In the genomic region with DNA sequence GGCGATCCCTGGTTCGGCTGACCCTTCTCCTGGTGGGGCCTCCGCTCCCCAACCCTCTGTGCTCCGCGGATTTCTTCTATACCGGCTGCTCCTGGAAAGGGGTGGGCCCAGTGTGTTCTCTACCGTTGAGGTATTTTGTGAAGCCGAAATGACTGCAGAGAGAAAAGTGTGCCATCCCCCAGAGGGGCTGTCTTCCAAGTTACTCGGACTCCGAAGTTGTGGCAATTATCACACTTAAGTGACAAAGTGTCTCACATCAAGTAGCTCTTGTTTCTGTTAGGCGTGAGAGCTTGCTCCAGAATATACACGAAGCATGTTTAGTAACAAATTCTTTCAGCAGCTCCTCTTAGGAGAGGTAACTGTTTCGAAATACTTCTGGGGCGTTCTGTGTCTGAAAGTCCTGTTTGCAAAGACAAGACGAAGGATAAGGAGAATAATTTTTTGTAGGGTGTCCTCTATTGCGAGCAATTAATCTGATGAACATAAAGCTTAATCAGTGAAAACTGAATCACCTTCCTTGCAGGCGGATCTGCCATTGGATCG, we compare ENCODE assay signal across 9 cellular contexts. TPM values are rescaled to one million over a fixed set of nuclear protein-coding genes. Genes with fewer than 3 reads are reported as not detected.
DNase-seq lines count a peak whose midpoint lies in the region; ATAC-seq and TF ChIP-seq lines count a peak whose summit lies in the region.
"Had no signal": no experiment of that assay in that cellular context is flagged by ENCODE, and none has a peak within 500 bp of the region (broad histone marks: within the 10 kb centered on the region; RNA-seq: fewer than 3 reads in every experiment).

No MANE protein-coding gene starts in this region.

- TF ChIP-seq CTCF in OCI-LY3 (IDR thresholded peaks at IDR 0.05; ENCODE audit: low read depth, low read length) (no peak), endothelial cell (IDR thresholded peaks at IDR 0.05; ENCODE audit: unreplicated experiment) (no peak), neutrophil (IDR thresholded peaks at IDR 0.05) (no peak)

- DNase-seq in CD8-positive, alpha-beta memory T cell = no peak
- DNase-seq in endothelial cell (ENCODE audit: low spot score) (no peak), NCI-H345 (lab: John Stamatoyannopoulos, UW) (no peak), SHP77 (lab: John Stamatoyannopoulos, UW) (no peak), NCI-H510A treated with DMSO at 0.1 percent for 48 hours (lab: John Stamatoyannopoulos, UW) (no peak)

- peaks cover 14% of the 10 kb centered on the region; the same call in 1 of the 2 replicates for H4K20me1 ChIP-seq in OCI-LY3 (ENCODE audit: insufficient read depth, low read length)

- H3K4me2 ChIP-seq in OCI-LY3 (ENCODE audit: low read length) = peak overlapping the region; percentile 89

- no peaks in the 10 kb centered on the region for H3K27me3 Mint-ChIP-seq in CD8-positive, alpha-beta memory T cell
- peaks cover 4% of the 10 kb centered on the region for H3K27me3 Mint-ChIP-seq in endothelial cell (ENCODE audit: unreplicated experiment)

- H3K9me3 Mint-ChIP-seq in CD8-positive, alpha-beta memory T cell = no peaks in the 10 kb centered on the region
- H3K9me3 Mint-ChIP-seq in endothelial cell (ENCODE audit: unreplicated experiment) = no peaks in the 10 kb centered on the region

- H3K4me3 Mint-ChIP-seq in CD8-positive, alpha-beta memory T cell = peak overlapping the region; percentile 94 to 99 (median 96)
- peak overlapping the region; percentile 100 for H3K4me3 Mint-ChIP-seq in endothelial cell (ENCODE audit: unreplicated experiment)

- H2AFZ ChIP-seq in OCI-LY3 (ENCODE audit: low read depth, low read length) = peak overlapping the region; percentile 73; the same call in 1 of the 2 replicates

- POLR2A ChIA-PET in CD8-positive, alpha-beta memory T cell (lab: Charles Lee) = interaction anchor here (0.6 to 1.4 kb wide), 9 partner anchors 21 to 1725 kb away, joined by 3 to 7 read pairs (median 3); a partner anchor contains a TSS

- H3K9ac ChIP-seq in OCI-LY3 (ENCODE audit: low read length) = peak overlapping the region; percentile 96

- CTCF ChIA-PET in CD8-positive, alpha-beta memory T cell (lab: Charles Lee) = interaction anchor here (1.5 to 1.7 kb wide), 3 partner anchors 9 to 174 kb away, joined by 4 to 9 read pairs (median 5); no protein-coding TSS in a partner anchor

- H3K27ac Mint-ChIP-seq in CD8-positive, alpha-beta memory T cell = peak overlapping the region; percentile 99 to 100 (median 100)
- H3K27ac Mint-ChIP-seq in endothelial cell (ENCODE audit: unreplicated experiment) = peak overlapping the region; percentile 99

- no peaks in the 10 kb centered on the region for H3K9me3 ChIP-seq in CD8-positive, alpha-beta memory T cell (ENCODE audit: low read length)
- H3K9me3 ChIP-seq in OCI-LY3 (ENCODE audit: insufficient read depth, low read length) (no peaks in the 10 kb centered on the region), neutrophil (no peaks in the 10 kb centered on the region)

- ATAC-seq in HG02885 (IDR thresholded peaks at IDR 0.05; ENCODE audit: poor library complexity, unreplicated experiment) = no peak

- peak overlapping the region; percentile 99 for H3K27ac ChIP-seq in CD8-positive, alpha-beta memory T cell (ENCODE audit: low read depth, low read length)
- H3K27ac ChIP-seq in OCI-LY3 (ENCODE audit: low read length) (peak overlapping the region; percentile 92), neutrophil (peak overlapping the region; percentile 98)

- H3K36me3 ChIP-seq in CD8-positive, alpha-beta memory T cell (ENCODE audit: insufficient read depth, low read length) = no peaks in the 10 kb centered on the region
- peaks cover 7% of the 10 kb centered on the region for H3K36me3 ChIP-seq in OCI-LY3 (replicated peaks; ENCODE audit: low read depth, low read length)
- no peaks in the 10 kb centered on the region for H3K36me3 ChIP-seq in neutrophil

- H3K79me2 ChIP-seq in OCI-LY3 (ENCODE audit: low read length) = peaks cover 94% of the 10 kb centered on the region

- peaks cover 0 to 35% (median 12%) of the 10 kb centered on the region in 3 donors for H3K36me3 Mint-ChIP-seq in CD8-positive, alpha-beta memory T cell
- H3K36me3 Mint-ChIP-seq in endothelial cell (ENCODE audit: low read depth, unreplicated experiment) = peaks cover 7% of the 10 kb centered on the region

- no peaks in the 10 kb centered on the region for H3K27me3 ChIP-seq in CD8-positive, alpha-beta memory T cell (ENCODE audit: insufficient read depth, low read length, poor library complexity, severe bottlenecking)
- no peaks in the 10 kb centered on the region for H3K27me3 ChIP-seq in OCI-LY3 (ENCODE audit: low read depth, low read length)
- no peaks in the 10 kb centered on the region for H3K27me3 ChIP-seq in neutrophil

- H3K4me3 ChIP-seq in CD8-positive, alpha-beta memory T cell (ENCODE audit: low read length) = peak overlapping the region; percentile 82
- H3K4me3 ChIP-seq in OCI-LY3 (ENCODE audit: low read length) (peak overlapping the region; percentile 90), neutrophil (ENCODE audit: low read depth in 1 of 2, low read length in 1 of 2) (peak overlapping the region; percentile 94 to 97)

- peaks cover 49 to 74% (median 64%) of the 10 kb centered on the region in 3 donors for H3K4me1 Mint-ChIP-seq in CD8-positive, alpha-beta memory T cell
- H3K4me1 Mint-ChIP-seq in endothelial cell (ENCODE audit: unreplicated experiment) = peaks cover 26% of the 10 kb centered on the region

- peaks cover 45% of the 10 kb centered on the region for H3K4me1 ChIP-seq in CD8-positive, alpha-beta memory T cell (ENCODE audit: insufficient read depth, low read length)
- H3K4me1 ChIP-seq in OCI-LY3 (ENCODE audit: low read length) (peaks cover 32% of the 10 kb centered on the region), neutrophil (ENCODE audit: control insufficient read depth in 1 of 2, insufficient read depth in 1 of 2, low read depth in 1 of 2, low read length in 1 of 2) (peaks cover 27 to 29% of the 10 kb centered on the region in 2 experiments)

RNA-seq across cellular contexts. Expression of a gene that starts 0.4 kb away (rescaled TPM):
- 10 to 100 TPM; 18.7 to 19.6 TPM for total RNA-seq in CD8-positive, alpha-beta memory T cell
- 9.1 TPM for polyA plus RNA-seq in CD8-positive, alpha-beta memory T cell
- total RNA-seq in endothelial cell (ENCODE audit: unreplicated experiment) = 23.5 TPM

RNA-seq across cellular contexts. Expression of a gene that starts 0.9 kb away (rescaled TPM):
- 100 to 1,000 TPM; 201 to 218 TPM for total RNA-seq in CD8-positive, alpha-beta memory T cell
- polyA plus RNA-seq in CD8-positive, alpha-beta memory T cell = 176 TPM
- 302 TPM for total RNA-seq in endothelial cell (ENCODE audit: unreplicated experiment)

RNA-seq across cellular contexts. Expression of a gene that starts 4.5 kb away (rescaled TPM):
- not detected for total RNA-seq in CD8-positive, alpha-beta memory T cell
- 0.23 TPM for polyA plus RNA-seq in CD8-positive, alpha-beta memory T cell
- not detected for total RNA-seq in endothelial cell (ENCODE audit: unreplicated experiment)
- total RNA-seq: HT1080 had no signal

RNA-seq across cellular contexts. Expression of a gene that starts 38.2 kb away (rescaled TPM):
- total RNA-seq in CD8-positive, alpha-beta memory T cell = 10 to 100 TPM; 31.4 to 35.1 TPM
- polyA plus RNA-seq in CD8-positive, alpha-beta memory T cell = 17.6 TPM
- total RNA-seq in endothelial cell (ENCODE audit: unreplicated experiment) = 18.1 TPM
